In genomic region chr17:29884995-29885394, GRCh38 we compare ENCODE assay signal across 13 cellular contexts.
"Had no signal": no experiment of that assay in that cellular context is flagged by ENCODE, and none has a peak within 500 bp of the region (broad histone marks: within the 10 kb centered on the region; RNA-seq: fewer than 3 reads in every experiment).

No MANE protein-coding gene starts in this region.

- DNase-seq: activated CD4-positive, alpha-beta T cell treated with anti-CD3 and anti-CD28 coated beads, Interleukin-2, amount 50 U/mL, for 48 hours; activated CD4-positive, CD25-positive, alpha-beta regulatory T cell treated with anti-CD3 and anti-CD28 coated beads, Interleukin-2, amount 50 U/mL, for 72 hours; activated CD8-positive, alpha-beta memory T cell treated with anti-CD3 and anti-CD28 coated beads, Interleukin-2, amount 10 ng/mL, durations not matched to agents 7 days and 5 days; activated naive CD4-positive, alpha-beta T cell treated with anti-CD3 and anti-CD28 coated beads, Interleukin-2, amount 50 U/mL, for 16 hours; activated T-cell treated with anti-CD3 and anti-CD28 coated beads, Interleukin-2, amount 50 U/mL, for 24 hours; dorsolateral prefrontal cortex; left cardiac atrium; lower lobe of right lung; pancreas; sigmoid colon; spleen; stimulated activated naive CD8-positive, alpha-beta T cell treated with anti-CD3 and anti-CD28 coated beads, Interleukin-15, amount 100 ng/mL, for 72 hours; testis had no signal

- H3K27ac ChIP-seq: dorsolateral prefrontal cortex, lower lobe of right lung, pancreas, sigmoid colon, spleen, testis had no signal

- H3K36me3 ChIP-seq: lower lobe of right lung, pancreas, sigmoid colon, spleen had no signal

- H3K4me1 ChIP-seq: pancreas, sigmoid colon, testis had no signal

- H3K27me3 ChIP-seq: dorsolateral prefrontal cortex, pancreas, sigmoid colon, spleen, testis had no signal

- ATAC-seq: activated CD8-positive, alpha-beta memory T cell treated with anti-CD3 and anti-CD28 coated beads, Interleukin-2, amount 10 ng/mL, durations not matched to agents 7 days and 5 days; left cardiac atrium; stimulated activated naive CD8-positive, alpha-beta T cell treated with anti-CD3 and anti-CD28 coated beads, Interleukin-15, amount 100 ng/mL, for 72 hours had no signal

- H3K9me3 ChIP-seq: lower lobe of right lung, pancreas, sigmoid colon, spleen, testis had no signal

- H3K4me3 ChIP-seq: dorsolateral prefrontal cortex, lower lobe of right lung, pancreas, sigmoid colon, spleen, testis had no signal
